ENCODE assay signal across 1 cellular context in genomic region chr7:149854611-149855367, GRCh38.
TF ChIP-seq lines count a peak whose summit lies in the region.

No MANE protein-coding gene starts in this region.

TF ChIP-seq in HEK293, 187 proteins besides CTCF, POLR2A, EP300 and RAD21 (continued from another document and continues in another):
- TF ChIP-seq ZBTB49 (tag by site-specific recombination; IDR thresholded peaks at IDR 0.05; ENCODE audit: low read depth) (no peak), ZNF202 (tag by site-specific recombination; IDR thresholded peaks at IDR 0.05; ENCODE audit: borderline replicate concordance) (no peak), ZBTB48 (tag by site-specific recombination; IDR thresholded peaks at IDR 0.05) (peak; percentile 66; the same call in 1 of the 2 replicates), PRDM10 (tag by site-specific recombination; IDR thresholded peaks at IDR 0.05) (peak; percentile 42; the same call in 1 of the 2 replicates), ZNF223 (tag by site-specific recombination; IDR thresholded peaks at IDR 0.05) (no peak), ZFHX2 (tag by site-specific recombination; conservative IDR thresholded peaks at IDR 0.05) (no peak), ZNF792 (tag by site-specific recombination; IDR thresholded peaks at IDR 0.05) (no peak), ZNF112 (tag by site-specific recombination; IDR thresholded peaks at IDR 0.05) (no peak), ZBTB8A (tag by site-specific recombination; IDR thresholded peaks at IDR 0.05) (peak; percentile 66), ZNF701 (tag by site-specific recombination; IDR thresholded peaks at IDR 0.05) (no peak), PRDM6 (tag by site-specific recombination; IDR thresholded peaks at IDR 0.05) (no peak), ZFP37 (tag by site-specific recombination; IDR thresholded peaks at IDR 0.05) (0 out of 2 replicates have a peak, but pooled peaks have one; percentile 48), ZNF140 (tag by site-specific recombination; IDR thresholded peaks at IDR 0.05) (no peak), PRDM1 (tag by site-specific recombination; IDR thresholded peaks at IDR 0.05) (no peak), ZNF157 (tag by site-specific recombination; IDR thresholded peaks at IDR 0.05) (no peak), ZNF174 (tag by site-specific recombination; IDR thresholded peaks at IDR 0.05) (no peak), GFI1B (tag by site-specific recombination; IDR thresholded peaks at IDR 0.05) (no peak), IKZF3 (tag by site-specific recombination; IDR thresholded peaks at IDR 0.05) (peak; percentile 74), ZNF776 (tag by site-specific recombination; IDR thresholded peaks at IDR 0.05; ENCODE audit: borderline replicate concordance) (no peak), ZIC2 (tag by site-specific recombination; IDR thresholded peaks at IDR 0.05) (peak; percentile 97), BCL11B (tag by site-specific recombination; IDR thresholded peaks at IDR 0.05; ENCODE audit: low read depth) (peak; percentile 61; the same call in 1 of the 2 replicates), ZNF639 (tag by site-specific recombination; IDR thresholded peaks at IDR 0.05) (0 out of 2 replicates have a peak, but pooled peaks have one; percentile 58), PRDM2 (tag by site-specific recombination; IDR thresholded peaks at IDR 0.05; ENCODE audit: borderline replicate concordance) (no peak), ZNF626 (tag by site-specific recombination; IDR thresholded peaks at IDR 0.05) (no peak), ZBTB20 (tag by site-specific recombination; IDR thresholded peaks at IDR 0.05) (peak; percentile 91), ZNF311 (tag by site-specific recombination; IDR thresholded peaks at IDR 0.05; ENCODE audit: borderline replicate concordance) (no peak), ZNF214 (tag by site-specific recombination; IDR thresholded peaks at IDR 0.05; ENCODE audit: borderline replicate concordance) (no peak), ZNF148 (tag by site-specific recombination; IDR thresholded peaks at IDR 0.05; ENCODE audit: borderline replicate concordance) (no peak), ZNF571 (tag by site-specific recombination; IDR thresholded peaks at IDR 0.05) (no peak), KLF16 (tag by site-specific recombination; IDR thresholded peaks at IDR 0.05) (no peak), ZNF621 (tag by site-specific recombination; IDR thresholded peaks at IDR 0.05) (no peak), ZNF341 (tag by site-specific recombination; IDR thresholded peaks at IDR 0.05; ENCODE audit: low read depth) (peak; percentile 95), KLF10 (tag by site-specific recombination; IDR thresholded peaks at IDR 0.05) (no peak), ZNF138 (tag by site-specific recombination; IDR thresholded peaks at IDR 0.05; ENCODE audit: borderline replicate concordance) (no peak), REPIN1 (tag by site-specific recombination; IDR thresholded peaks at IDR 0.05; ENCODE audit: low read depth) (no peak), ZBTB21 (tag by site-specific recombination; IDR thresholded peaks at IDR 0.05) (peak; percentile 54; the same call in 1 of the 2 replicates), BCL6B (tag by site-specific recombination; IDR thresholded peaks at IDR 0.05) (no peak), ZNF362 (tag by site-specific recombination; IDR thresholded peaks at IDR 0.05) (no peak)
